ENCODE assay signal across 1 cellular context in the genomic region with DNA sequence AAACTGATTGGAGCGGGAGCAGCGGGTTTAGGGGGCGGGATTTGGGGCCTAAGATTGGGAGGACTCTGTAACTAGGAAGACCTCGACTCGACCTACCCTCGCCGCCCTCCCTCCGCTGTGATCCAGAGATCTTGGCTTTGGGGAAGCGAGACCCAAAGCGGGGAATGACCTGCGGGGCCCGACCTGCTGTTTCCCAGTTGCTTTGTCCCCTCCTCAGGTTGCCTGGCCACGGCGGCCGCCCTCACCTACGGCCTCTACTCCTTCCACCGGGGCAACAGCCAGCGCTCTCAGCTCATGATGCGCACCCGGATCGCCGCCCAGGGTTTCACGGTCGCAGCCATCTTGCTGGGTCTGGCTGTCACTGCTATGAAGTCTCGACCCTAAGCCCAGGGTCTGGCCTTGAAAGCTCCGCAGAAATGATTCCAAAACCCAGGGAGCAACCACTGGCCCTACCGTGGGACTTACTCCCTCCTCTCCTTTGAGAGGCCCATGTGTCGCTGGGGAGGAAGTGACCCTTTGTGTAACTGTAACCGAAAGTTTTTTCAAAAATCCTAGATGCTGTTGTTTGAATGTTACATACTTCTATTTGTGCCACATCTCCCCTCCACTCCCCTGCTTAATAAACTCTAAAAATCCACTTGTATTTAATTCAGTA.
TF ChIP-seq lines count a peak whose summit lies in the region.

No MANE protein-coding gene starts in this region.

TF ChIP-seq in K562, 482 proteins besides CTCF, POLR2A, EP300 and RAD21 (continued from another document and continues in another):
- TF ChIP-seq, protein P1, sequence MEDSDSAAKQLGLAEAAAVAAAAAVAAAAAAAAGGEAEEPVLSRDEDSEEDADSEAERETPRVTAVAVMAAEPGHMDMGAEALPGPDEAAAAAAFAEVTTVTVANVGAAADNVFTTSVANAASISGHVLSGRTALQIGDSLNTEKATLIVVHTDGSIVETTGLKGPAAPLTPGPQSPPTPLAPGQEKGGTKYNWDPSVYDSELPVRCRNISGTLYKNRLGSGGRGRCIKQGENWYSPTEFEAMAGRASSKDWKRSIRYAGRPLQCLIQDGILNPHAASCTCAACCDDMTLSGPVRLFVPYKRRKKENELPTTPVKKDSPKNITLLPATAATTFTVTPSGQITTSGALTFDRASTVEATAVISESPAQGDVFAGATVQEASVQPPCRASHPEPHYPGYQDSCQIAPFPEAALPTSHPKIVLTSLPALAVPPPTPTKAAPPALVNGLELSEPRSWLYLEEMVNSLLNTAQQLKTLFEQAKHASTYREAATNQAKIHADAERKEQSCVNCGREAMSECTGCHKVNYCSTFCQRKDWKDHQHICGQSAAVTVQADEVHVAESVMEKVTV (CRISPR knock-in tag; IDR thresholded peaks at IDR 0.05), result no peak
- TF ChIP-seq KDM4B (IDR thresholded peaks at IDR 0.05; ENCODE audit: borderline replicate concordance in 2 of 2, low read depth in 1 of 2) (peak in 1 of 2 experiments; percentile 66; a peak in 1 of 4 replicates), KAT7 (CRISPR knock-in tag; IDR thresholded peaks at IDR 0.05; ENCODE audit: borderline replicate concordance) (no peak), SMAD4 (CRISPR knock-in tag; conservative IDR thresholded peaks at IDR 0.05) (0 out of 2 replicates have a peak, but pooled peaks have one; percentile 45), PPARD (CRISPR knock-in tag; IDR thresholded peaks at IDR 0.05) (no peak), RBM22 (IDR thresholded peaks at IDR 0.05; ENCODE audit: low read depth, low read length, poor library complexity, severe bottlenecking) (peak; percentile 72), SAFB (IDR thresholded peaks at IDR 0.05; ENCODE audit: borderline replicate concordance, low read depth, low read length) (no peak), KDM5B (IDR thresholded peaks at IDR 0.05; ENCODE audit: insufficient replicate concordance, low read depth, low read length) (no peak), MAFF (IDR thresholded peaks at IDR 0.05; ENCODE audit: low read length) (no peak), ZBTB8A (IDR thresholded peaks at IDR 0.05; ENCODE audit: partially characterized antibody) (no peak), L3MBTL2 (IDR thresholded peaks at IDR 0.05) (peak; percentile 41), RCOR1 (IDR thresholded peaks at IDR 0.05; ENCODE audit: borderline replicate concordance in 1 of 2, low read depth in 2 of 2, low read length in 2 of 2) (0 out of 4 replicates have a peak, but pooled peaks of 1 of the 2 experiments have one; percentile 5), RBM25 (IDR thresholded peaks at IDR 0.05; ENCODE audit: low read depth, low read length, severe bottlenecking) (no peak), DMBX1 (CRISPR knock-in tag; IDR thresholded peaks at IDR 0.05; ENCODE audit: borderline replicate concordance) (0 out of 2 replicates have a peak, but pooled peaks have one; percentile 1), HDAC1 (IDR thresholded peaks at IDR 0.05) (no peak), ZNF263 (CRISPR knock-in tag; IDR thresholded peaks at IDR 0.05; ENCODE audit: borderline replicate concordance) (peak; percentile 92), FOXJ2 (tag; IDR thresholded peaks at IDR 0.05) (no peak), PTRF (tag; IDR thresholded peaks at IDR 0.05) (no peak), ZNF133 (CRISPR knock-in tag; IDR thresholded peaks at IDR 0.05) (no peak), ZFP1 (CRISPR knock-in tag; IDR thresholded peaks at IDR 0.05) (peak; percentile 44; the same call in 1 of the 2 replicates), PKNOX1 (IDR thresholded peaks at IDR 0.05) (no peak), BRD4 (IDR thresholded peaks at IDR 0.05) (no peak; the same call in 1 of the 2 replicates), DIDO1 (tag; IDR thresholded peaks at IDR 0.05; ENCODE audit: low read depth) (no peak), KLF13 (tag; IDR thresholded peaks at IDR 0.05; ENCODE audit: borderline replicate concordance, low read depth) (no peak), ZBTB17 (CRISPR knock-in tag; IDR thresholded peaks at IDR 0.05) (no peak), RERE (CRISPR knock-in tag; IDR thresholded peaks at IDR 0.05; ENCODE audit: borderline replicate concordance) (no peak), RBM15 (IDR thresholded peaks at IDR 0.05; ENCODE audit: insufficient read depth, low read length) (no peak), ZEB2 (IDR thresholded peaks at IDR 0.05) (no peak), CEBPZ (IDR thresholded peaks at IDR 0.05; ENCODE audit: borderline replicate concordance, low read depth, low read length) (no peak), GABPA (tag; conservative IDR thresholded peaks at IDR 0.05; ENCODE audit: low read depth) (peak; percentile 79; the same call in 1 of the 2 replicates), CTBP1 (IDR thresholded peaks at IDR 0.05; ENCODE audit: borderline replicate concordance) (no peak), ZNF79 (CRISPR knock-in tag; IDR thresholded peaks at IDR 0.05; ENCODE audit: low read depth) (no peak), ZNF140 (CRISPR knock-in tag; IDR thresholded peaks at IDR 0.05) (no peak), PHF20 (IDR thresholded peaks at IDR 0.05; ENCODE audit: partially characterized antibody) (peak; percentile 2), SUPT5H (IDR thresholded peaks at IDR 0.05) (peak; percentile 82), EWSR1 (IDR thresholded peaks at IDR 0.05; ENCODE audit: borderline replicate concordance, low read depth, partially characterized antibody) (no peak)
- TF ChIP-seq, protein P2, sequence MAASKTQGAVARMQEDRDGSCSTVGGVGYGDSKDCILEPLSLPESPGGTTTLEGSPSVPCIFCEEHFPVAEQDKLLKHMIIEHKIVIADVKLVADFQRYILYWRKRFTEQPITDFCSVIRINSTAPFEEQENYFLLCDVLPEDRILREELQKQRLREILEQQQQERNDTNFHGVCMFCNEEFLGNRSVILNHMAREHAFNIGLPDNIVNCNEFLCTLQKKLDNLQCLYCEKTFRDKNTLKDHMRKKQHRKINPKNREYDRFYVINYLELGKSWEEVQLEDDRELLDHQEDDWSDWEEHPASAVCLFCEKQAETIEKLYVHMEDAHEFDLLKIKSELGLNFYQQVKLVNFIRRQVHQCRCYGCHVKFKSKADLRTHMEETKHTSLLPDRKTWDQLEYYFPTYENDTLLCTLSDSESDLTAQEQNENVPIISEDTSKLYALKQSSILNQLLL (CRISPR knock-in tag; IDR thresholded peaks at IDR 0.05; ENCODE audit: borderline replicate concordance), result no peak
- TF ChIP-seq, protein P3, sequence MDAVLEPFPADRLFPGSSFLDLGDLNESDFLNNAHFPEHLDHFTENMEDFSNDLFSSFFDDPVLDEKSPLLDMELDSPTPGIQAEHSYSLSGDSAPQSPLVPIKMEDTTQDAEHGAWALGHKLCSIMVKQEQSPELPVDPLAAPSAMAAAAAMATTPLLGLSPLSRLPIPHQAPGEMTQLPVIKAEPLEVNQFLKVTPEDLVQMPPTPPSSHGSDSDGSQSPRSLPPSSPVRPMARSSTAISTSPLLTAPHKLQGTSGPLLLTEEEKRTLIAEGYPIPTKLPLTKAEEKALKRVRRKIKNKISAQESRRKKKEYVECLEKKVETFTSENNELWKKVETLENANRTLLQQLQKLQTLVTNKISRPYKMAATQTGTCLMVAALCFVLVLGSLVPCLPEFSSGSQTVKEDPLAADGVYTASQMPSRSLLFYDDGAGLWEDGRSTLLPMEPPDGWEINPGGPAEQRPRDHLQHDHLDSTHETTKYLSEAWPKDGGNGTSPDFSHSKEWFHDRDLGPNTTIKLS (IDR thresholded peaks at IDR 0.05; ENCODE audit: borderline replicate concordance, low read depth), result no peak
- TF ChIP-seq, protein P4, sequence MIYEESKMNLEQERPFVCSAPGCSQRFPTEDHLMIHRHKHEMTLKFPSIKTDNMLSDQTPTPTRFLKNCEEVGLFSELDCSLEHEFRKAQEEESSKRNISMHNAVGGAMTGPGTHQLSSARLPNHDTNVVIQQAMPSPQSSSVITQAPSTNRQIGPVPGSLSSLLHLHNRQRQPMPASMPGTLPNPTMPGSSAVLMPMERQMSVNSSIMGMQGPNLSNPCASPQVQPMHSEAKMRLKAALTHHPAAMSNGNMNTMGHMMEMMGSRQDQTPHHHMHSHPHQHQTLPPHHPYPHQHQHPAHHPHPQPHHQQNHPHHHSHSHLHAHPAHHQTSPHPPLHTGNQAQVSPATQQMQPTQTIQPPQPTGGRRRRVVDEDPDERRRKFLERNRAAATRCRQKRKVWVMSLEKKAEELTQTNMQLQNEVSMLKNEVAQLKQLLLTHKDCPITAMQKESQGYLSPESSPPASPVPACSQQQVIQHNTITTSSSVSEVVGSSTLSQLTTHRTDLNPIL (CRISPR knock-in tag; IDR thresholded peaks at IDR 0.05), result no peak
- TF ChIP-seq, protein P5, sequence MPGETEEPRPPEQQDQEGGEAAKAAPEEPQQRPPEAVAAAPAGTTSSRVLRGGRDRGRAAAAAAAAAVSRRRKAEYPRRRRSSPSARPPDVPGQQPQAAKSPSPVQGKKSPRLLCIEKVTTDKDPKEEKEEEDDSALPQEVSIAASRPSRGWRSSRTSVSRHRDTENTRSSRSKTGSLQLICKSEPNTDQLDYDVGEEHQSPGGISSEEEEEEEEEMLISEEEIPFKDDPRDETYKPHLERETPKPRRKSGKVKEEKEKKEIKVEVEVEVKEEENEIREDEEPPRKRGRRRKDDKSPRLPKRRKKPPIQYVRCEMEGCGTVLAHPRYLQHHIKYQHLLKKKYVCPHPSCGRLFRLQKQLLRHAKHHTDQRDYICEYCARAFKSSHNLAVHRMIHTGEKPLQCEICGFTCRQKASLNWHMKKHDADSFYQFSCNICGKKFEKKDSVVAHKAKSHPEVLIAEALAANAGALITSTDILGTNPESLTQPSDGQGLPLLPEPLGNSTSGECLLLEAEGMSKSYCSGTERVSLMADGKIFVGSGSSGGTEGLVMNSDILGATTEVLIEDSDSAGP (CRISPR knock-in tag; IDR thresholded peaks at IDR 0.05), result no peak
